ENCODE assay signal across 17 cellular contexts in genomic region chr16:68047987-68048386, GRCh38. TPM values are rescaled to one million over a fixed set of nuclear protein-coding genes. Genes with fewer than 3 reads are reported as not detected.
DNase-seq lines count a peak whose midpoint lies in the region; ATAC-seq and TF ChIP-seq lines count a peak whose summit lies in the region.
"Had no signal": no experiment of that assay in that cellular context is flagged by ENCODE, and none has a peak within 500 bp of the region (broad histone marks: within the 10 kb centered on the region; RNA-seq: fewer than 3 reads in every experiment).

No MANE protein-coding gene starts in this region.

- POLR2A ChIA-PET in activated CD4-positive, alpha-beta T cell treated with anti-CD3 and anti-CD28 coated beads, Interleukin-2, amount 10 ng/mL, durations not matched to agents 7 days and 5 days (lab: Charles Lee): no interaction called here

- no peaks in the 10 kb centered on the region for H3K27me3 Mint-ChIP-seq in memory B cell
- H3K27me3 Mint-ChIP-seq in activated CD4-positive, alpha-beta T cell treated with anti-CD3 and anti-CD28 coated beads, Interleukin-2, amount 10 ng/mL, durations not matched to agents 7 days and 5 days: no peaks in the 10 kb centered on the region
- H3K27me3 Mint-ChIP-seq: CD4-positive, alpha-beta memory T cell had no signal

- no peak overlapping the region for H3K4me3 Mint-ChIP-seq in memory B cell
- no peak overlapping the region for H3K4me3 Mint-ChIP-seq in activated CD4-positive, alpha-beta T cell treated with anti-CD3 and anti-CD28 coated beads, Interleukin-2, amount 10 ng/mL, durations not matched to agents 7 days and 5 days
- H3K4me3 Mint-ChIP-seq: CD4-positive, alpha-beta memory T cell; H9 had no signal

- H3K36me3 Mint-ChIP-seq in memory B cell: peaks cover 31% of the 10 kb centered on the region
- peaks cover 30% of the 10 kb centered on the region for H3K36me3 Mint-ChIP-seq in activated CD4-positive, alpha-beta T cell treated with anti-CD3 and anti-CD28 coated beads, Interleukin-2, amount 10 ng/mL, durations not matched to agents 7 days and 5 days (ENCODE audit: low read depth)

- no peaks in the 10 kb centered on the region for H3K27me3 ChIP-seq in left ventricle myocardium inferior (ENCODE audit: low read depth)
- H3K27me3 ChIP-seq: BE2C had no signal

- no peaks in the 10 kb centered on the region for H3K9me3 ChIP-seq in left ventricle myocardium inferior (replicated peaks)
- H3K9me3 ChIP-seq: BE2C had no signal

- no peak for ATAC-seq in Right ventricle myocardium superior (ENCODE audit: poor library complexity)
- no peak for ATAC-seq in memory B cell (ENCODE audit: low read depth)
- no peak for ATAC-seq in GM18861 (IDR thresholded peaks at IDR 0.05; ENCODE audit: unreplicated experiment)

- no peak for DNase-seq in left ventricle myocardium inferior
- no peak for DNase-seq in Right ventricle myocardium superior
- no peak for DNase-seq in caudate nucleus (lab: John Stamatoyannopoulos, UW)
- no peak for DNase-seq in memory B cell (ENCODE audit: low spot score in 2 of 2)
- DNase-seq in mesenteric fat pad (ENCODE audit: low spot score): no peak
- no peak for DNase-seq in activated CD4-positive, alpha-beta T cell treated with anti-CD3 and anti-CD28 coated beads, Interleukin-2, amount 10 ng/mL, durations not matched to agents 7 days and 5 days
- DNase-seq: BE2C; CD4-positive, alpha-beta memory T cell; COR-L47; DMS153; DMS79 treated with DMSO at 0.1 percent for 48 hours; EL; GOT3; H9 had no signal

- H3K4me3 ChIP-seq in left ventricle myocardium inferior: no peak overlapping the region

- peaks cover 7% of the 10 kb centered on the region for H3K4me1 ChIP-seq in left ventricle myocardium inferior
- H3K4me1 ChIP-seq: BE2C had no signal

- H3K4me1 Mint-ChIP-seq in memory B cell: peaks cover 29% of the 10 kb centered on the region
- H3K4me1 Mint-ChIP-seq in activated CD4-positive, alpha-beta T cell treated with anti-CD3 and anti-CD28 coated beads, Interleukin-2, amount 10 ng/mL, durations not matched to agents 7 days and 5 days: peaks cover 14% of the 10 kb centered on the region
- H3K4me1 Mint-ChIP-seq: H9 had no signal

- no peaks in the 10 kb centered on the region for H3K9me3 Mint-ChIP-seq in memory B cell
- no peaks in the 10 kb centered on the region for H3K9me3 Mint-ChIP-seq in activated CD4-positive, alpha-beta T cell treated with anti-CD3 and anti-CD28 coated beads, Interleukin-2, amount 10 ng/mL, durations not matched to agents 7 days and 5 days
- H3K9me3 Mint-ChIP-seq: CD4-positive, alpha-beta memory T cell; H9 had no signal

- peaks cover 13% of the 10 kb centered on the region for H3K36me3 ChIP-seq in left ventricle myocardium inferior

- H3K27ac ChIP-seq in left ventricle myocardium inferior (replicated peaks) (peak overlapping the region; percentile 69), caudate nucleus (ENCODE audit: low read depth, low read length) (peak overlapping the region; percentile 4)
- H3K27ac ChIP-seq: C4-2B had no signal

- intact Hi-C loops in left ventricle myocardium inferior (cut with micrococcal nuclease) (no loop called here), Right ventricle myocardium superior (cut with DNase I) (no loop called here)

- CTCF ChIA-PET in activated CD4-positive, alpha-beta T cell treated with anti-CD3 and anti-CD28 coated beads, Interleukin-2, amount 10 ng/mL, durations not matched to agents 7 days and 5 days (lab: Charles Lee): interaction anchor here (0.7 to 1.3 kb wide), 3 partner anchors 12 to 82 kb away, joined by 3 read pairs; partner anchors contain the start of gene NFATC3

- TF ChIP-seq CTCF in left ventricle myocardium inferior (IDR thresholded peaks at IDR 0.05; ENCODE audit: borderline replicate concordance): no peak

- peak overlapping the region; percentile 35 for H3K27ac Mint-ChIP-seq in memory B cell
- no peak overlapping the region for H3K27ac Mint-ChIP-seq in activated CD4-positive, alpha-beta T cell treated with anti-CD3 and anti-CD28 coated beads, Interleukin-2, amount 10 ng/mL, durations not matched to agents 7 days and 5 days
- H3K27ac Mint-ChIP-seq: CD4-positive, alpha-beta memory T cell; H9 had no signal

RNA-seq across cellular contexts. Expression of gene DUS2, which starts 24.9 kb away (rescaled TPM):
- 6.8 TPM for total RNA-seq in left ventricle myocardium inferior
- total RNA-seq in Right ventricle myocardium superior: 5.7 TPM
- 17.4 TPM for total RNA-seq in mesenteric fat pad
- total RNA-seq in activated CD4-positive, alpha-beta T cell treated with anti-CD3 and anti-CD28 coated beads, Interleukin-2, amount 10 ng/mL, durations not matched to agents 7 days and 5 days: 10 to 100 TPM; 21.5 to 23.4 TPM

RNA-seq across cellular contexts. Expression of gene DDX28, which starts 25.0 kb away (rescaled TPM):
- 8.9 TPM for total RNA-seq in left ventricle myocardium inferior
- 7.2 TPM for total RNA-seq in Right ventricle myocardium superior
- 7.8 TPM for total RNA-seq in mesenteric fat pad
- 10 to 100 TPM; 12.9 to 14.4 TPM for total RNA-seq in activated CD4-positive, alpha-beta T cell treated with anti-CD3 and anti-CD28 coated beads, Interleukin-2, amount 10 ng/mL, durations not matched to agents 7 days and 5 days

RNA-seq across cellular contexts. Expression of gene DPEP2NB, which starts 32.3 kb away (rescaled TPM):
- not detected for total RNA-seq in left ventricle myocardium inferior
- not detected for total RNA-seq in Right ventricle myocardium superior
- not detected for total RNA-seq in mesenteric fat pad
- not detected for total RNA-seq in activated CD4-positive, alpha-beta T cell treated with anti-CD3 and anti-CD28 coated beads, Interleukin-2, amount 10 ng/mL, durations not matched to agents 7 days and 5 days
- total RNA-seq: CD4-positive, alpha-beta memory T cell; H9; HT-29 had no signal

RNA-seq across cellular contexts. Expression of gene NFATC3, which starts 37.2 kb away (rescaled TPM):
- total RNA-seq in left ventricle myocardium inferior (20.9 TPM), Right ventricle myocardium superior (24.4 TPM), mesenteric fat pad (38.2 TPM)
- total RNA-seq in activated CD4-positive, alpha-beta T cell treated with anti-CD3 and anti-CD28 coated beads, Interleukin-2, amount 10 ng/mL, durations not matched to agents 7 days and 5 days: 100 to 1,000 TPM; 146 to 159 TPM

RNA-seq across cellular contexts. Expression of gene DPEP2, which starts 48.7 kb away (rescaled TPM):
- 0.99 TPM for total RNA-seq in left ventricle myocardium inferior
- 1.1 TPM for total RNA-seq in Right ventricle myocardium superior
- 1.5 TPM for total RNA-seq in mesenteric fat pad
- 10 to 100 TPM; 12.4 to 14.2 TPM for total RNA-seq in activated CD4-positive, alpha-beta T cell treated with anti-CD3 and anti-CD28 coated beads, Interleukin-2, amount 10 ng/mL, durations not matched to agents 7 days and 5 days
- total RNA-seq: H9, HT-29 had no signal
